ENCODE assay signal across 1 cellular context in the genomic region with DNA sequence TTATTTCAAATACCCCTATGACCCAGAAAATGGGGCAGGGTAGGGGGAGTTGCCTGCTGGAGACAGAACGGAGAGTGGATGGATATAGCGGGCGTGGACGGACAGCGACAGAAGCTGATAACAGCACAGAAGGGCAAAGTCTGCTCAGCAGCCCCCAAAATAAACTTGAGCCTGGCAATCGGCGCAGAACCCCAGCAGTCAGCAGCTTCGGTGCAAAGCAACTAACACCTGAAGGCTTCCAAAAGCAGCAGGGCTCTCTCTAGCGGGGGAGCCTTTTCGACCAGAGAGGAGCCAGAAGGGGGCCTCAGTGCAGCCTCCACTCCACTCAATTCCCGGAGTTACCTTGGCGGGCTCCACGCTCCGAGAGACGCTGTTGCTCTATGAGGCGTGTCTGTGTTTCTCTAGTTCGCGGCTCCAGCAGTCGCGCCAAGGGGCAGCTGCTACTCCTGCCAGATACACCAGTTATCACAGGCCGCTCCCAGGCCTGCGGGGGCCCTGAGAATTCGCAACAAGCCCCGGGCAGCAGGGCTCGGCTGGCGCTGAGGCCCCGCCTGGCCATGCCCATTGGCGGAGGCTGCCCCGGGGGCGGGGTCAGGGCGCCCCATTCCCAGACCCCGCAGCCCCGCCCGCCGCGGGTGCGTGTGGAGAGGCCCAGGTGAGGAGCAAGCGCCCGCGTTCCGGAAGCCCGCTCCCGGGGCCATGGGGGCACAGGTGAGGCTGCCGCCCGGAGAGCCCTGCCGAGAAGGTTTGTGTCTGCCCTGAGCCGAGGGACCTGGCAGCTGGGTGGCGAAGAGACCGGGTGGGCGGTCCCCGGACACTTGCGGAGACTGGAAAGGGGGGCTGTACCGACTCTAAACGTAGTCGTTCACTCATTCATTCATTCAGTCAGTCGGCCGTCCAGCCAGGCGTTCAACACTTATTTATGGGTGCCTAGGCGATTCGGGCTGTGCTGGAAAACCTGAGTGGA.
A peak's percentile ranks its signal among the peaks of the same experiment; 100 is the strongest.
TF ChIP-seq lines count a peak whose summit lies in the region.

A gene (minus strand): TSS at position 541 of the 967 bp plus-strand sequence. CDS start 63,992 bp downstream, outside the sequence.
A gene (plus strand): TSS at position 632 of the 967 bp plus-strand sequence. CDS start 68 bp downstream, at position 700.

TF ChIP-seq in H1, 55 proteins besides CTCF, POLR2A, EP300 and RAD21:
- no peak for TF ChIP-seq SP4 (IDR thresholded peaks at IDR 0.05; ENCODE audit: low read length)
- TF ChIP-seq GTF2F1 (IDR thresholded peaks at IDR 0.05; ENCODE audit: borderline replicate concordance, low read depth, low read length) = no peak
- no peak for TF ChIP-seq KDM5A (IDR thresholded peaks at IDR 0.05; ENCODE audit: low read length)
- no peak for TF ChIP-seq YY1 (IDR thresholded peaks at IDR 0.05; ENCODE audit: low read depth, low read length)
- TF ChIP-seq HDAC6 (IDR thresholded peaks at IDR 0.05; ENCODE audit: low read depth, low read length) = no peak
- TF ChIP-seq ASH2L (IDR thresholded peaks at IDR 0.05; ENCODE audit: low read length) = peak; percentile 78
- TF ChIP-seq CTBP2 (IDR thresholded peaks at IDR 0.05; ENCODE audit: borderline replicate concordance, insufficient read depth, insufficient read length, low read length) = no peak
- no peak for TF ChIP-seq GABPA (IDR thresholded peaks at IDR 0.05; ENCODE audit: borderline replicate concordance, insufficient read depth, low read length)
- no peak for TF ChIP-seq EZH2 (IDR thresholded peaks at IDR 0.05; ENCODE audit: low read depth, low read length, severe bottlenecking)
- no peak for TF ChIP-seq TEAD4 (IDR thresholded peaks at IDR 0.05; ENCODE audit: low read depth, low read length)
- no peak for TF ChIP-seq SP2 (IDR thresholded peaks at IDR 0.05; ENCODE audit: low read length)
- no peak for TF ChIP-seq POU5F1 (IDR thresholded peaks at IDR 0.05; ENCODE audit: low read depth, low read length)
- TF ChIP-seq, protein P1, sequence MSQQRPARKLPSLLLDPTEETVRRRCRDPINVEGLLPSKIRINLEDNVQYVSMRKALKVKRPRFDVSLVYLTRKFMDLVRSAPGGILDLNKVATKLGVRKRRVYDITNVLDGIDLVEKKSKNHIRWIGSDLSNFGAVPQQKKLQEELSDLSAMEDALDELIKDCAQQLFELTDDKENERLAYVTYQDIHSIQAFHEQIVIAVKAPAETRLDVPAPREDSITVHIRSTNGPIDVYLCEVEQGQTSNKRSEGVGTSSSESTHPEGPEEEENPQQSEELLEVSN (IDR thresholded peaks at IDR 0.05) = no peak
- peak; percentile 96 for TF ChIP-seq KDM4A (IDR thresholded peaks at IDR 0.05; ENCODE audit: low read depth, low read length, severe bottlenecking)
- TF ChIP-seq RXRA (IDR thresholded peaks at IDR 0.05; ENCODE audit: insufficient read depth, low read depth, low read length) = no peak
- peak in 1 of 2 experiments; percentile 14; a peak in 1 of 4 replicates for TF ChIP-seq SIN3A (conservative IDR thresholded peaks at IDR 0.05 in 1 of 2, IDR thresholded peaks at IDR 0.05 in 1 of 2; ENCODE audit: low read depth in 1 of 2, low read length in 2 of 2)
- no peak for TF ChIP-seq SUZ12 (IDR thresholded peaks at IDR 0.05; ENCODE audit: low read length)
- peak; percentile 64 for TF ChIP-seq PHF8 (conservative IDR thresholded peaks at IDR 0.05; ENCODE audit: low read depth, low read length)
- TF ChIP-seq SIRT6 (IDR thresholded peaks at IDR 0.05; ENCODE audit: low read length) = no peak
- TF ChIP-seq JUN (IDR thresholded peaks at IDR 0.05; ENCODE audit: low read depth, low read length) = no peak
- TF ChIP-seq RBBP5 (IDR thresholded peaks at IDR 0.05; ENCODE audit: borderline replicate concordance, low read depth, low read length) = peak; percentile 56; the same call in 1 of the 2 replicates
- TF ChIP-seq SRF (IDR thresholded peaks at IDR 0.05; ENCODE audit: low read depth, low read length) = no peak
- TF ChIP-seq CBX8 (IDR thresholded peaks at IDR 0.05; ENCODE audit: borderline replicate concordance, low read depth, low read length) = no peak
- TF ChIP-seq SAP30 (IDR thresholded peaks at IDR 0.05; ENCODE audit: insufficient read depth, insufficient replicate concordance, low read length) = no peak
- no peak for TF ChIP-seq CHD2 (IDR thresholded peaks at IDR 0.05; ENCODE audit: low read length)
- TF ChIP-seq RFX5 (IDR thresholded peaks at IDR 0.05; ENCODE audit: borderline replicate concordance, low read depth, low read length) = no peak
- no peak for TF ChIP-seq KDM1A (IDR thresholded peaks at IDR 0.05; ENCODE audit: borderline replicate concordance, low read length)
- no peak for TF ChIP-seq SP1 (IDR thresholded peaks at IDR 0.05; ENCODE audit: low read depth, low read length)
- TF ChIP-seq ZNF274 (IDR thresholded peaks at IDR 0.05; ENCODE audit: borderline replicate concordance, extremely low read depth, low read length) = no peak
- TF ChIP-seq FOSL1 (IDR thresholded peaks at IDR 0.05; ENCODE audit: insufficient read depth, low read depth, low read length) = no peak
- TF ChIP-seq MAFK (IDR thresholded peaks at IDR 0.05; ENCODE audit: low read depth, low read length) = no peak
- TF ChIP-seq HDAC2 (IDR thresholded peaks at IDR 0.05; ENCODE audit: borderline replicate concordance in 1 of 2, low read depth in 2 of 2, low read length in 2 of 2) = peak in 1 of 2 experiments; percentile 66; a peak in 1 of 4 replicates
- TF ChIP-seq, protein P2, sequence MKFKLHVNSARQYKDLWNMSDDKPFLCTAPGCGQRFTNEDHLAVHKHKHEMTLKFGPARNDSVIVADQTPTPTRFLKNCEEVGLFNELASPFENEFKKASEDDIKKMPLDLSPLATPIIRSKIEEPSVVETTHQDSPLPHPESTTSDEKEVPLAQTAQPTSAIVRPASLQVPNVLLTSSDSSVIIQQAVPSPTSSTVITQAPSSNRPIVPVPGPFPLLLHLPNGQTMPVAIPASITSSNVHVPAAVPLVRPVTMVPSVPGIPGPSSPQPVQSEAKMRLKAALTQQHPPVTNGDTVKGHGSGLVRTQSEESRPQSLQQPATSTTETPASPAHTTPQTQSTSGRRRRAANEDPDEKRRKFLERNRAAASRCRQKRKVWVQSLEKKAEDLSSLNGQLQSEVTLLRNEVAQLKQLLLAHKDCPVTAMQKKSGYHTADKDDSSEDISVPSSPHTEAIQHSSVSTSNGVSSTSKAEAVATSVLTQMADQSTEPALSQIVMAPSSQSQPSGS (IDR thresholded peaks at IDR 0.05; ENCODE audit: low read length) = no peak
- TF ChIP-seq TCF12 (IDR thresholded peaks at IDR 0.05; ENCODE audit: low read depth, low read length) = no peak
- TF ChIP-seq, protein P3, sequence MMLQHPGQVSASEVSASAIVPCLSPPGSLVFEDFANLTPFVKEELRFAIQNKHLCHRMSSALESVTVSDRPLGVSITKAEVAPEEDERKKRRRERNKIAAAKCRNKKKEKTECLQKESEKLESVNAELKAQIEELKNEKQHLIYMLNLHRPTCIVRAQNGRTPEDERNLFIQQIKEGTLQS (IDR thresholded peaks at IDR 0.05; ENCODE audit: insufficient read depth, low read depth, low read length) = no peak
- TF ChIP-seq TBP (IDR thresholded peaks at IDR 0.05; ENCODE audit: low read depth, low read length) = 0 out of 2 replicates have a peak, but pooled peaks have one; percentile 11
- TF ChIP-seq CHD1 (IDR thresholded peaks at IDR 0.05; ENCODE audit: low read depth, low read length) = no peak
- no peak for TF ChIP-seq BACH1 (IDR thresholded peaks at IDR 0.05; ENCODE audit: low read length)
- no peak for TF ChIP-seq NANOG (IDR thresholded peaks at IDR 0.05; ENCODE audit: insufficient read depth, low read depth, low read length, poor library complexity, severe bottlenecking)
- no peak for TF ChIP-seq CEBPB (IDR thresholded peaks at IDR 0.05; ENCODE audit: low read depth, low read length)
- TF ChIP-seq TAF1 (IDR thresholded peaks at IDR 0.05; ENCODE audit: low read depth, low read length) = 0 out of 2 replicates have a peak, but pooled peaks have one; percentile 27
- no peak for TF ChIP-seq SIX5 (IDR thresholded peaks at IDR 0.05; ENCODE audit: low read depth, low read length)
